13 cellular contexts compared by ENCODE assay signal in the genomic region with DNA sequence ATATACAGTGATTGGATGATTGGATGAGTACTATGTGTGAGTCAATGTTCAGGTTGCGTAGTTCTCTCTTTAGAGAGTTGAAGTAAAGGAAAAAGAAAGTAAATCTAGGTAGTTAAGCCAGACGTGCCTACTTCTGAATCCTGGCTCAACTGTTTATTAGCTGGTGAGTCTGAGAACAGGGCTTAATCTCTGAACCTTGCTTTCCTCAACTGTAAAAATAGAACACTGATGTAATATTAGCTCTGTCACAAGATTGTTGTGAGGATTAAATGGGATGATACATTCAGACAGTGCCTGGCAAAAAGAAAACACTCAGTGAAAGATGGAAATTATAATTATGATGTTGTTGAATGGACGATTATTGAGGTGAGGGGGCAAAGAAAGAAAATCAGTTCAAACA.
"Had no signal": no experiment of that assay in that cellular context is flagged by ENCODE, and none has a peak within 500 bp of the region (broad histone marks: within the 10 kb centered on the region; RNA-seq: fewer than 3 reads in every experiment).

No MANE protein-coding gene starts in this region.

- DNase-seq: activated CD4-positive, alpha-beta T cell treated with anti-CD3 and anti-CD28 coated beads for 4 hours; activated CD8-positive, alpha-beta memory T cell treated with anti-CD3 and anti-CD28 coated beads, Interleukin-2, amount 50 U/mL, for 48 hours; activated gamma-delta T cell; activated naive CD8-positive, alpha-beta T cell treated with anti-CD3 and anti-CD28 coated beads for 36 hours; activated T-cell treated with anti-CD3 and anti-CD28 coated beads, Interleukin-2, amount 50 U/mL, for 72 hours; cortex of kidney; effector CD8-positive, alpha-beta T cell; sigmoid colon; T-helper 2 cell had no signal

- H3K4me3 ChIP-seq: prostate gland, sigmoid colon, thoracic aorta had no signal

- ATAC-seq: activated T-cell treated with anti-CD3 and anti-CD28 coated beads, Interleukin-2, amount 50 U/mL, for 72 hours; stimulated activated effector memory CD8-positive, alpha-beta T cell treated with anti-CD3 and anti-CD28 coated beads, Interleukin-12 subunit alpha, Interleukin-12 subunit beta, amount 100 ng/mL, for 72 hours; WTC11 had no signal
